15 cellular contexts compared by ENCODE assay signal in genomic region chr15:27260523-27260922, GRCh38.
"Had no signal": no experiment of that assay in that cellular context is flagged by ENCODE, and none has a peak within 500 bp of the region (broad histone marks: within the 10 kb centered on the region; RNA-seq: fewer than 3 reads in every experiment).

No MANE protein-coding gene starts in this region.

- H3K9me3 Mint-ChIP-seq: WTC11 had no signal

- H3K9me3 ChIP-seq: heart right ventricle, right atrium auricular region, uterus had no signal

- ATAC-seq: activated CD8-positive, alpha-beta T cell treated with anti-CD3 and anti-CD28 coated beads, Interleukin-2, amount 10 ng/mL, durations not matched to agents 7 days and 5 days; heart right ventricle; left lobe of liver; mucosa of descending colon; natural killer cell; WTC11 had no signal

- H3K4me1 Mint-ChIP-seq: natural killer cell had no signal

- H3K4me1 ChIP-seq: heart right ventricle, right atrium auricular region, uterus had no signal

- H3K27ac Mint-ChIP-seq: activated CD8-positive, alpha-beta T cell treated with anti-CD3 and anti-CD28 coated beads, Interleukin-2, amount 10 ng/mL, durations not matched to agents 7 days and 5 days; activated T-helper 1 cell treated with anti-CD3 and anti-CD28 coated beads, Interleukin-12 subunit alpha, Interleukin-12 subunit beta, Interleukin-2, Interleukin-4 antibody, amounts not matched to agents 30 ng/mL and 10 ng/mL and 1 ng/mL, durations not matched to agents 14 hours and 24 hours and 36 hours; natural killer cell; WTC11 had no signal

- H3K27me3 ChIP-seq: right atrium auricular region had no signal

- H3K27ac ChIP-seq: heart right ventricle, right atrium auricular region, skin epidermis, uterus had no signal

- H3K36me3 ChIP-seq: heart right ventricle, right atrium auricular region, uterus had no signal

- DNase-seq: activated CD4-positive, alpha-beta T cell treated with anti-CD3 and anti-CD28 coated beads for 48 hours; activated CD8-positive, alpha-beta T cell treated with anti-CD3 and anti-CD28 coated beads, Interleukin-2, amount 10 ng/mL, durations not matched to agents 7 days and 5 days; activated naive CD4-positive, alpha-beta T cell; foreskin melanocyte; heart right ventricle; islet precursor cell; mammary epithelial cell; mucosa of descending colon; natural killer cell; uterus had no signal

- H3K4me3 Mint-ChIP-seq: activated CD8-positive, alpha-beta T cell treated with anti-CD3 and anti-CD28 coated beads, Interleukin-2, amount 10 ng/mL, durations not matched to agents 7 days and 5 days; activated T-helper 1 cell treated with anti-CD3 and anti-CD28 coated beads, Interleukin-12 subunit alpha, Interleukin-12 subunit beta, Interleukin-2, Interleukin-4 antibody, amounts not matched to agents 30 ng/mL and 10 ng/mL and 1 ng/mL, durations not matched to agents 14 hours and 24 hours and 36 hours; natural killer cell; WTC11 had no signal

- H3K4me3 ChIP-seq: heart right ventricle, mucosa of descending colon, right atrium auricular region, skin epidermis, uterus had no signal

- H3K36me3 Mint-ChIP-seq: WTC11 had no signal
